17 cellular contexts compared by ENCODE assay signal in the genomic region with DNA sequence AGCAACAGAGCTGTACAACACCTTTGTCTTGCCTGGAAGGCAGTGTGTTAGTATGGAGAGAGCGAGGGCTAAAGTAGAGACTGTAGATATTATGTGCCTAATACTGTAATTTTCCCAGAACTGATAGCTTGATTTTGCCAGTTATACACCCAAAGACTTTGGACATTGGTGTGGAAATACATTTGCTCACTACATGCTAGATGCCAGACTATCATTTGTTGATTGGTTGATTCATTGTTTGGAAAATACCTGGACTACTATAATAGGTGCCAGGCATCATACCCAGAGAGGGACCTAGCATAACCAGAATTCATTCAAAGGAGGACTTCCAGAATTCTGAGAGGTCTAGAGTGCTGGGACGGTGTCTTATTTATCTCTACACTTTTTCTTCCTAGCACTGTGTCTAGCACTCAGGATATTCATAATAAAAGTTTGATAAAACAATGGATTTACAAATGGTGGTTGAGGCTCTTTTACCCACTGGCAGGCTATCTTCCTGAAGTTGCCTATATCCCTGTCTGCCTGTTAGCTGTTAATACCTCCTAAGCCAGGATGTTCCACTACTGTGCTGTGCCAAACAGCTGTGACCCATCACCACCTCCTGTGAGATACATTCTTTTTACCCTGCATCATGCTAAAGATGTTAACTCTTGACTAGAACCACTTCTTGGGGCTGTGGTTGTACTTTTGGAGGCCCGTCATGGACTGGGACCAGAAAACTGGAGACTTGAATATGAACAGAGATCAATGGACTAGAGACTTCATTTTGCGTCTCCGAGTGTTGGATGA.
A peak's percentile ranks its signal among the peaks of the same experiment; 100 is the strongest.
DNase-seq lines count a peak whose midpoint lies in the region; ATAC-seq and TF ChIP-seq lines count a peak whose summit lies in the region.
"Had no signal": no experiment of that assay in that cellular context is flagged by ENCODE, and none has a peak within 500 bp of the region (broad histone marks: within the 10 kb centered on the region; RNA-seq: fewer than 3 reads in every experiment).

No MANE protein-coding gene starts in this region.

- CTCF ChIA-PET in HEK293T (lab: Yijun Ruan, JAX): no interaction called here

- no peaks in the 10 kb centered on the region for H3K36me3 ChIP-seq in GM23248 (ENCODE audit: low read depth)
- H3K36me3 ChIP-seq: breast epithelium, suprapubic skin had no signal

- H3K9me3 ChIP-seq in GM23248 (ENCODE audit: low read depth): no peaks in the 10 kb centered on the region
- H3K9me3 ChIP-seq: breast epithelium, suprapubic skin had no signal

- ATAC-seq in Right ventricle myocardium superior (ENCODE audit: poor library complexity): no peak

- peaks cover 13% of the 10 kb centered on the region for H3F3A ChIP-seq in GM23248 (ENCODE audit: insufficient read depth)

- H3K27ac ChIP-seq in GM23248: no peak overlapping the region
- H3K27ac ChIP-seq: breast epithelium, suprapubic skin had no signal

- H2AFZ ChIP-seq in GM23248: no peak overlapping the region

- H3K27me3 ChIP-seq in GM23248 (replicated peaks; ENCODE audit: insufficient read depth): no peaks in the 10 kb centered on the region
- H3K27me3 ChIP-seq: breast epithelium, suprapubic skin had no signal

- H3K9ac ChIP-seq in GM23248: no peak overlapping the region

- DNase-seq in AG08396 (ENCODE audit: low spot score) (peak; percentile 38), GM23248 (peak; percentile 70), brain pericyte (ENCODE audit: low read depth, low spot score) (peak; percentile 47), iris pigment epithelial cell (ENCODE audit: low read depth) (peak; percentile 77), NCI-H2029 treated with DMSO at 0.1 percent for 48 hours (lab: John Stamatoyannopoulos, UW) (no peak), HEK293T (ENCODE audit: extremely low spot score) (no peak), Right ventricle myocardium superior (no peak)
- no peak for DNase-seq in activated CD4-positive, alpha-beta T cell treated with anti-CD3 and anti-CD28 coated beads for 4 hours
- DNase-seq: activated CD4-positive, CD25-positive, alpha-beta regulatory T cell; activated naive CD8-positive, alpha-beta T cell treated with anti-CD3 and anti-CD28 coated beads for 36 hours; CD8-positive, alpha-beta memory T cell; DMS53; midbrain; stimulated activated CD4-positive, alpha-beta T cell treated with anti-CD3 and anti-CD28 coated beads, Interleukin-12 subunit alpha, Interleukin-12 subunit beta, amount 100 ng/mL, for 4 hours; stimulated activated CD8-positive, alpha-beta memory T cell treated with anti-CD3 and anti-CD28 coated beads, Interleukin-4, amount 100 ng/mL, for 48 hours had no signal

- POLR2A ChIA-PET in HEK293T (lab: Yijun Ruan, JAX): no interaction called here

- intact Hi-C loops in Right ventricle myocardium superior (cut with DNase I): no loop called here

- H3K79me2 ChIP-seq in GM23248 (ENCODE audit: insufficient read depth): no peaks in the 10 kb centered on the region

- 88 to 90% methylated on average over 5 of the region's 5 CpGs for WGBS in GM23248 (ENCODE audit: low coverage in 1 of 2, low lambda C conversion rate in 2 of 2, missing lambda C conversion rate in 2 of 2), 2 experiments

- H3K4me1 ChIP-seq in GM23248 (ENCODE audit: insufficient read depth): peaks cover 32% of the 10 kb centered on the region
- H3K4me1 ChIP-seq: breast epithelium had no signal

- no peaks in the 10 kb centered on the region for H4K20me1 ChIP-seq in GM23248 (ENCODE audit: insufficient read depth)

- no peak overlapping the region for H3K4me3 ChIP-seq in GM23248
- H3K4me3 ChIP-seq: breast epithelium, suprapubic skin had no signal

- H3K4me2 ChIP-seq in GM23248 (ENCODE audit: unreplicated experiment): peak overlapping the region; percentile 2

- H3K9me2 ChIP-seq in GM23248 (ENCODE audit: insufficient read depth): no peaks in the 10 kb centered on the region

- in situ Hi-C loops in GM23248 (cut with MboI): no loop called here

TF ChIP-seq in HEK293T, 16 proteins besides CTCF, POLR2A, EP300 and RAD21:
- no peak for TF ChIP-seq ELF4 (IDR thresholded peaks at IDR 0.05)
- no peak for TF ChIP-seq FOXM1 (IDR thresholded peaks at IDR 0.05; ENCODE audit: borderline replicate concordance)
- TF ChIP-seq TARDBP (IDR thresholded peaks at IDR 0.05): no peak
- TF ChIP-seq FOXK2 (IDR thresholded peaks at IDR 0.05): no peak
- TF ChIP-seq, protein P1, sequence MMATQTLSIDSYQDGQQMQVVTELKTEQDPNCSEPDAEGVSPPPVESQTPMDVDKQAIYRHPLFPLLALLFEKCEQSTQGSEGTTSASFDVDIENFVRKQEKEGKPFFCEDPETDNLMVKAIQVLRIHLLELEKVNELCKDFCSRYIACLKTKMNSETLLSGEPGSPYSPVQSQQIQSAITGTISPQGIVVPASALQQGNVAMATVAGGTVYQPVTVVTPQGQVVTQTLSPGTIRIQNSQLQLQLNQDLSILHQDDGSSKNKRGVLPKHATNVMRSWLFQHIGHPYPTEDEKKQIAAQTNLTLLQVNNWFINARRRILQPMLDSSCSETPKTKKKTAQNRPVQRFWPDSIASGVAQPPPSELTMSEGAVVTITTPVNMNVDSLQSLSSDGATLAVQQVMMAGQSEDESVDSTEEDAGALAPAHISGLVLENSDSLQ (IDR thresholded peaks at IDR 0.05): no peak
- TF ChIP-seq LEF1 (IDR thresholded peaks at IDR 0.05; ENCODE audit: borderline replicate concordance): no peak

Comparison
In these comparisons a context has a peak if more than half of its experiments do, and no peak if none do; other contexts are left out.
1. DNase-seq: peak in AG08396 (single experiment), GM23248 (single experiment), brain pericyte (single experiment) and iris pigment epithelial cell (single experiment); none in NCI-H2029 treated with DMSO at 0.1 percent for 48 hours (single experiment), HEK293T (single experiment), Right ventricle myocardium superior (single experiment) and activated CD4-positive, alpha-beta T cell treated with anti-CD3 and anti-CD28 coated beads for 4 hours (0 of 2).